ENCODE assay signal across 8 cellular contexts in the genomic region with DNA sequence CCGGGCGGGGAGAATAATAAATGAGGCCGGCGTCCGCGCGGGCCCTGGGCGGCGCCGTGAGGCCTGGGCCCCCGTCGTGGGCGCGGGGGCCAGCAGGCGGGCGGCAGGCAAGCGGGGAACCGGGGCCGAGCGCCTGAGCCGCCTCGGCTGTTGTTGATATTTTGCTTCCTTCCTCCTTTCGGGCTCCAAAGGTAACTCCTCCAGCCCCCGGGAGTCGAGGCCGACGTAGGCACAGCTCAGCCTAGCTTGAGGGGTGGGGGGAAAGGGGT. TPM values are rescaled to one million over a fixed set of nuclear protein-coding genes. Genes with fewer than 3 reads are reported as not detected.
A peak's percentile ranks its signal among the peaks of the same experiment; 100 is the strongest.
DNase-seq lines count a peak whose midpoint lies in the region; ATAC-seq and TF ChIP-seq lines count a peak whose summit lies in the region.

A gene (minus strand): TSS at position 198 of the 269 bp plus-strand sequence. CDS start 17,483 bp downstream, outside the sequence.

- peak within 1 kb of the TSS; percentile 99 for H3K27ac Mint-ChIP-seq in osteocyte (ENCODE audit: unreplicated experiment)

- H3K27ac ChIP-seq in SJCRH30: peak within 1 kb of the TSS; percentile 92

- TF ChIP-seq CTCF in fibroblast of mammary gland (conservative IDR thresholded peaks at IDR 0.05; ENCODE audit: control insufficient read depth, insufficient read depth, low read depth, low read length): no peak
- TF ChIP-seq CTCF in osteocyte (IDR thresholded peaks at IDR 0.05): no peak

- peaks cover 75% of the 10 kb centered on the region for H3K4me1 Mint-ChIP-seq in osteocyte (ENCODE audit: unreplicated experiment)

- peak within 1 kb of the TSS; percentile 70 for H3K4me3 ChIP-seq in SJCRH30
- H3K4me3 ChIP-seq in fibroblast of mammary gland (ENCODE audit: control insufficient read depth, low read depth, low read length): peak within 1 kb of the TSS; percentile 95

- H3K4me3 Mint-ChIP-seq in osteocyte (ENCODE audit: unreplicated experiment): peak within 1 kb of the TSS; percentile 86

- H3K27me3 ChIP-seq in SJCRH30: no peaks in the 10 kb centered on the region

- no peak for DNase-seq in T-helper 1 cell
- no peak for DNase-seq in SJCRH30
- no peak for DNase-seq in fibroblast of mammary gland (ENCODE audit: low read depth)
- no peak for DNase-seq in osteocyte (ENCODE audit: extremely low spot score, unreplicated experiment)
- no peak for DNase-seq in glomerular visceral epithelial cell (ENCODE audit: extremely low spot score)
- DNase-seq in NCI-H187 treated with DMSO at 0.1 percent for 48 hours (lab: John Stamatoyannopoulos, UW): no peak

- no peaks in the 10 kb centered on the region for H3K36me3 ChIP-seq in SJCRH30

- intact Hi-C loops in T-helper 1 cell treated with Interleukin-12 subunit alpha and Interleukin-12 subunit beta and Interleukin-4 antibody, amounts not matched to agents 30 ng/mL and 1 ng/mL, for 36 hours (cut with micrococcal nuclease): loop anchor here (1.0 to 10.0 kb wide), 8 partner anchors 8 to 1546 kb away; a partner anchor contains a TSS

- ATAC-seq in GM21825 (IDR thresholded peaks at IDR 0.05; ENCODE audit: unreplicated experiment): no peak

- no peaks in the 10 kb centered on the region for H3K9me3 ChIP-seq in SJCRH30 (replicated peaks)

- H3K9me3 Mint-ChIP-seq in osteocyte (ENCODE audit: unreplicated experiment): no peaks in the 10 kb centered on the region

- peaks cover 62% of the 10 kb centered on the region for H3K4me1 ChIP-seq in SJCRH30

- peaks cover 4% of the 10 kb centered on the region for H3K36me3 Mint-ChIP-seq in osteocyte (ENCODE audit: unreplicated experiment)

- no peaks in the 10 kb centered on the region for H3K27me3 Mint-ChIP-seq in osteocyte (ENCODE audit: unreplicated experiment)

RNA-seq across cellular contexts. Expression of the gene that starts here (rescaled TPM):
- total RNA-seq in T-helper 1 cell treated with Interleukin-12 subunit alpha and Interleukin-12 subunit beta and Interleukin-4 antibody, amounts not matched to agents 30 ng/mL and 1 ng/mL, for 36 hours: 52.6 and 53.7 TPM in 2 replicates
- total RNA-seq in SJCRH30 (2014; rRNA removed; shearing (Covaris generic)): 10.0 and 13.3 TPM in 2 replicates
- 33.8 and 45.8 TPM in 2 replicates for total RNA-seq in osteocyte
